In the genomic region with DNA sequence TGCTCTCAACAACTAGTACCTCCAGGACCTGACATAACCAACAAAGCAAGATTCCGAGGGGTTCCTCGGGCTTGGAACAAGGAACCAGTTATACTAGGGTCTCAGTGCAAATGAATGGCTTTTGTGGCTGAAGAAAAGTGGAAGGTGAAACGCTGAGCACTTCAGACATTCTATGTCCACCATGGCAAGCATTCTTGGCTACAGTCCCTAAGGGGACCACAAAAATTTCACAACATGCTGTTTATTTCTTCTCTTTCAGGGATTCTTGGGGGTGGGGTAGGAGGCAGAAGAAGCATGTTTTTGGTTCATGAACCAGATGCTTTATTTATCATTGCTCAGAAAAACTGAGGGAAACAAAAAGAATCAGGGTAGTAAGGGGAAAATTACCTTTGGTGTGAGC, we compare ENCODE assay signal across 19 cellular contexts.
A peak's percentile ranks its signal among the peaks of the same experiment; 100 is the strongest.
DNase-seq lines count a peak whose midpoint lies in the region; ATAC-seq and TF ChIP-seq lines count a peak whose summit lies in the region.
"Had no signal": no experiment of that assay in that cellular context is flagged by ENCODE, and none has a peak within 500 bp of the region (broad histone marks: within the 10 kb centered on the region; RNA-seq: fewer than 3 reads in every experiment).

No MANE protein-coding gene starts in this region.

- 0 out of 2 replicates have a peak, but pooled peaks have one; percentile 29 for ATAC-seq in IMR-90 (ENCODE audit: low read depth)
- no peak for ATAC-seq in HG02981 (IDR thresholded peaks at IDR 0.05; ENCODE audit: unreplicated experiment)
- ATAC-seq in GM21423 (IDR thresholded peaks at IDR 0.05; ENCODE audit: unreplicated experiment): no peak
- ATAC-seq: K562 had no signal

- no peak overlapping the region for H3K56ac ChIP-seq in IMR-90 (ENCODE audit: extremely low read depth, insufficient read depth, low read length)

- POLR2A ChIA-PET in IMR-90 (lab: Charles Lee; ENCODE audit: unreplicated experiment): no interaction called here

- in situ Hi-C loops in IMR-90 (cut with MboI; ENCODE audit: low sequenced_read_pairs): no loop called here

- dilution Hi-C loops in IMR-90 (cut with HindIII; ENCODE audit: low sequenced_read_pairs, unreplicated experiment): no loop called here

- TF ChIP-seq POLR2A in IMR-90 (IDR thresholded peaks at IDR 0.05; ENCODE audit: low read depth, low read length): no peak

- H3K27ac ChIP-seq in IMR-90 (ENCODE audit: insufficient read depth, low read length) (no peak overlapping the region), mesenchymal stem cell (ENCODE audit: low read length, poor library complexity, severe bottlenecking) (no peak overlapping the region)
- H3K27ac ChIP-seq: Peyer's patch had no signal

- H3K14ac ChIP-seq in IMR-90 (replicated peaks; ENCODE audit: low read depth, low read length) (no peak overlapping the region), mesenchymal stem cell (ENCODE audit: low read length in 2 of 2) (no peak overlapping the region)

- H2BK20ac ChIP-seq in IMR-90 (ENCODE audit: low read depth, low read length): no peak overlapping the region

- H3K4me2 ChIP-seq in IMR-90 (ENCODE audit: low read depth, low read length) (no peak overlapping the region), mesenchymal stem cell (ENCODE audit: low read length, poor library complexity, severe bottlenecking) (no peak overlapping the region)
- H3K4me2 ChIP-seq: SK-N-SH had no signal

- H3K18ac ChIP-seq in IMR-90 (ENCODE audit: low read depth, low read length) (no peak overlapping the region), mesenchymal stem cell (ENCODE audit: low read depth in 1 of 2, low read length in 2 of 2) (no peak overlapping the region)

- WGBS in IMR-90 (ENCODE audit: extremely low coverage in 2 of 2, insufficient read length in 1 of 2), 2 experiments: no CpG with 5 or more reads among the region's 3 CpGs
- 83% methylated on average over 3 of the region's 3 CpGs for WGBS in mesenchymal stem cell

- no peaks in the 10 kb centered on the region for H4K20me1 ChIP-seq in IMR-90 (ENCODE audit: insufficient read depth, low read length)

- H4K8ac ChIP-seq in IMR-90 (ENCODE audit: low read depth in 2 of 2, low read length in 2 of 2) (no peak overlapping the region), mesenchymal stem cell (ENCODE audit: low read length) (no peak overlapping the region)

- H3K27me3 ChIP-seq in IMR-90 (ENCODE audit: control insufficient read depth, insufficient read depth, low read length): no peaks in the 10 kb centered on the region; the same call in none of the 2 replicates
- H3K27me3 ChIP-seq in mesenchymal stem cell (ENCODE audit: control insufficient read depth in 1 of 2, insufficient read depth in 1 of 2, low read length in 2 of 2): no peaks in the 10 kb centered on the region
- H3K27me3 ChIP-seq: Peyer's patch had no signal

- H4K5ac ChIP-seq in IMR-90 (ENCODE audit: low read depth, low read length): no peak overlapping the region

- H3K4ac ChIP-seq in IMR-90 (ENCODE audit: low read depth, low read length) (no peak overlapping the region), mesenchymal stem cell (ENCODE audit: low read depth in 1 of 2, low read length in 2 of 2) (no peak overlapping the region)

- H3K79me1 ChIP-seq in IMR-90 (ENCODE audit: low read depth in 1 of 2, low read length in 2 of 2) (no peaks in the 10 kb centered on the region), mesenchymal stem cell (replicated peaks; ENCODE audit: low read length, poor library complexity, severe bottlenecking) (no peaks in the 10 kb centered on the region)

- H2BK15ac ChIP-seq in IMR-90 (ENCODE audit: low read depth, low read length): no peak overlapping the region; the same call in 2 of the 3 replicates
- H2BK15ac ChIP-seq in mesenchymal stem cell (ENCODE audit: low read depth, poor library complexity, severe bottlenecking): no peak overlapping the region

- no peak overlapping the region for H4K91ac ChIP-seq in IMR-90 (ENCODE audit: insufficient read depth, low read depth, low read length)
- H4K91ac ChIP-seq in mesenchymal stem cell (ENCODE audit: low read length): no peak overlapping the region

- peak; percentile 2 for DNase-seq in AG09309 (ENCODE audit: low read depth)
- no peak for DNase-seq in IMR-90
- peak; percentile 78 for DNase-seq in astrocyte of the hippocampus (ENCODE audit: low read depth, low spot score)
- peak; percentile 14 for DNase-seq in mesenchymal stem cell
- DNase-seq in NCI-H2029 (lab: John Stamatoyannopoulos, UW): no peak
- DNase-seq in activated T-cell treated with anti-CD3 and anti-CD28 coated beads, Interleukin-2, amount 50 U/mL, for 1 hour: no peak
- DNase-seq: Caco-2, DMS153, HCEC 1CT, NCI-H1436, NCI-H2081, NCI-H510A, NCI-H82, Peyer's patch, Right ventricle myocardium superior, SK-N-SH had no signal

- H3K4me3 ChIP-seq in AG09309 (ENCODE audit: control insufficient read depth, low read depth, low read length): no peak overlapping the region
- no peak overlapping the region for H3K4me3 ChIP-seq in IMR-90 (ENCODE audit: insufficient read depth, low read depth, low read length)
- H3K4me3 ChIP-seq in mesenchymal stem cell (ENCODE audit: insufficient read depth in 1 of 2, low read depth in 1 of 2, low read length in 2 of 2): no peak overlapping the region
- H3K4me3 ChIP-seq: K562, Peyer's patch had no signal

- H3K9ac ChIP-seq in IMR-90 (ENCODE audit: low read depth, low read length) (no peak overlapping the region), mesenchymal stem cell (ENCODE audit: low read length) (no peak overlapping the region)
- H3K9ac ChIP-seq: SK-N-SH had no signal

- CTCF ChIA-PET in IMR-90 (lab: Yijun Ruan, JAX): no interaction called here

- no peaks in the 10 kb centered on the region for H3K9me1 ChIP-seq in IMR-90 (ENCODE audit: insufficient read depth, low read length)

- intact Hi-C loops in IMR-90 (cut with micrococcal nuclease): no loop called here

- H2AFZ ChIP-seq in IMR-90 (replicated peaks; ENCODE audit: low read length, poor library complexity): no peak overlapping the region
- no peak overlapping the region for H2AFZ ChIP-seq in mesenchymal stem cell (ENCODE audit: low read depth, low read length)

- no peak overlapping the region for H2BK12ac ChIP-seq in mesenchymal stem cell (ENCODE audit: low read length in 2 of 2)

- TF ChIP-seq CTCF in AG09309 (IDR thresholded peaks at IDR 0.05; ENCODE audit: control insufficient read depth, insufficient read depth, low read depth, low read length, missing control alignments): no peak
- no peak for TF ChIP-seq CTCF in IMR-90 (conservative IDR thresholded peaks at IDR 0.05; ENCODE audit: low read depth, low read length)

- H3K4me1 ChIP-seq in IMR-90 (ENCODE audit: control insufficient read depth, insufficient read depth, low read length) (no peaks in the 10 kb centered on the region; the same call in 1 of the 2 replicates), mesenchymal stem cell (ENCODE audit: control insufficient read depth, insufficient read depth, low read depth, low read length) (no peaks in the 10 kb centered on the region)
- H3K4me1 ChIP-seq: Caco-2, Peyer's patch had no signal

- H3K23ac ChIP-seq in IMR-90 (ENCODE audit: low read depth, low read length) (no peak overlapping the region), mesenchymal stem cell (ENCODE audit: low read length in 2 of 2) (no peak overlapping the region)

- H3K9me3 ChIP-seq in IMR-90 (ENCODE audit: control insufficient read depth, insufficient read depth, low read length) (no peaks in the 10 kb centered on the region), mesenchymal stem cell (ENCODE audit: control insufficient read depth, low read length) (no peaks in the 10 kb centered on the region)
- H3K9me3 ChIP-seq: Caco-2, Peyer's patch, SK-N-SH had no signal

- TF ChIP-seq RAD21 in IMR-90 (IDR thresholded peaks at IDR 0.05; ENCODE audit: low read length): no peak

- H2BK120ac ChIP-seq in IMR-90 (ENCODE audit: low read depth, low read length) (no peak overlapping the region), mesenchymal stem cell (ENCODE audit: low read depth, low read length) (no peak overlapping the region)

- BruUV-seq in IMR-90 (replicated peaks; lab: Mats Ljungman, UMichigan): no TSS peak

- H2BK5ac ChIP-seq in IMR-90 (ENCODE audit: low read depth, low read length, poor library complexity, severe bottlenecking) (no peak overlapping the region), mesenchymal stem cell (ENCODE audit: low read depth, low read length, poor library complexity, severe bottlenecking) (no peak overlapping the region)

- H3K36me3 ChIP-seq in IMR-90 (ENCODE audit: control insufficient read depth, insufficient read depth, low read length) (no peaks in the 10 kb centered on the region), mesenchymal stem cell (ENCODE audit: control insufficient read depth in 1 of 2, insufficient read depth in 2 of 2, low read depth in 1 of 2, low read length in 2 of 2) (no peaks in the 10 kb centered on the region)
- H3K36me3 ChIP-seq: Peyer's patch had no signal

- H2AK9ac ChIP-seq in IMR-90 (replicated peaks; ENCODE audit: low read depth, low read length, poor library complexity): no peak overlapping the region

- H2AK5ac ChIP-seq in IMR-90 (ENCODE audit: low read depth, low read length): no peak overlapping the region
- no peak overlapping the region for H2AK5ac ChIP-seq in mesenchymal stem cell (ENCODE audit: low read length, severe bottlenecking)

TF ChIP-seq in IMR-90, 13 proteins besides CTCF, POLR2A, EP300 and RAD21:
- TF ChIP-seq RFX5 (IDR thresholded peaks at IDR 0.05; ENCODE audit: low read depth, low read length) (no peak), SMC3 (IDR thresholded peaks at IDR 0.05; ENCODE audit: low read depth, low read length) (no peak), RCOR1 (IDR thresholded peaks at IDR 0.05; ENCODE audit: insufficient replicate concordance, low read length) (no peak), FOS (IDR thresholded peaks at IDR 0.05; ENCODE audit: low read depth, low read length) (no peak), CEBPB (IDR thresholded peaks at IDR 0.05; ENCODE audit: low read depth, low read length) (no peak), NFE2L2 (IDR thresholded peaks at IDR 0.05; ENCODE audit: low read depth, low read length) (no peak), USF2 (IDR thresholded peaks at IDR 0.05; ENCODE audit: low read depth, low read length) (no peak), MAZ (IDR thresholded peaks at IDR 0.05; ENCODE audit: borderline replicate concordance, low read depth, low read length) (no peak)
TF ChIP-seq in IMR-90: peak in this region for 0.

Comparison
In these comparisons a context has a peak if more than half of its experiments do, and no peak if none do; other contexts are left out.
1. DNase-seq: peak in AG09309 (single experiment), astrocyte of the hippocampus (single experiment) and mesenchymal stem cell (single experiment); none in IMR-90 (single experiment), NCI-H2029 (single experiment) and activated T-cell treated with anti-CD3 and anti-CD28 coated beads, Interleukin-2, amount 50 U/mL, for 1 hour (single experiment).